In the genomic region with DNA sequence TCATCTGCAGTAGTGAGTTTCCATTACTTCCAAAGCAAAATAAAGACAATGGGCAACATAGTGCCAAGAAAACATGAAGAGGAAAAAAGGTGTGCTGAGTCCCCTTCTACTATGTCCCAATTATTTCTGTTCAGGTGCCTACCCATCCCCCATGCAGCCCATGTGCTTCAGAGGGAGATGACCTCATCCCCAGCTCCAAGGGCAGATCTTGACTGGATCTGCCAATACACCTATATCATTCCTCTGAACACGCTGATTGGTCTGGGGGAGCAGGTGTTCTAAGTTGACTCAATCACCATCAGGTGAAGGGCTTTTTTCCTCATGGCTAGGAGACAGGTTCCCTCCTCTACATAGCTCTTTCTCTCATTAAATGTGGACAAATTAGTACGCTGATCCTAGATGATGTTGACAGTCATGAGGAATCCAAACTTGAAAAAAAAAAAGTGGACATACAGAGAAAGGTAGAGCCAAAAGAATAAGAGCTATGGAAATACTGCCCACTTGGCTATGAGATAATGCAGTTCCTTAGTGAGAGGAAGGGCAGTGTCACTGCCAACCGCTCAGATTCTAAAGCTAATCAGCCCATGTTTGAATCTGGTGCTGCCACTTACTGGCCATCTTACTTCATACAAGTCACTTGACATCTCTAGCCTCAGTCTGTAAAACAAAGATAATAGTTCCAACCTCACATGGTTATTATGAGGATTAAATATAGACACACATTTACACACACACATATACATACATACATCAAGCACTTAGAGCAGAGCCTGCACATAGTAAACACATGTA, we compare ENCODE assay signal across 8 cellular contexts. TPM values are rescaled to one million over a fixed set of nuclear protein-coding genes. Genes with fewer than 3 reads are reported as not detected.
DNase-seq lines count a peak whose midpoint lies in the region; ATAC-seq and TF ChIP-seq lines count a peak whose summit lies in the region.

No MANE protein-coding gene starts in this region.

- no peaks in the 10 kb centered on the region for H3K9me3 ChIP-seq in heart left ventricle
- no peaks in the 10 kb centered on the region for H3K9me3 ChIP-seq in naive thymus-derived CD4-positive, alpha-beta T cell (ENCODE audit: control insufficient read depth in 2 of 3, low read length in 3 of 3)

- POLR2A ChIA-PET in naive thymus-derived CD4-positive, alpha-beta T cell (lab: Charles Lee), result no interaction called here

- peaks cover 0 to 9% (median 0%) of the 10 kb centered on the region in 12 donors for H3K4me1 ChIP-seq in heart left ventricle
- no peaks in the 10 kb centered on the region for H3K4me1 ChIP-seq in naive thymus-derived CD4-positive, alpha-beta T cell (ENCODE audit: control insufficient read depth in 2 of 2, insufficient read depth in 2 of 2, low read length in 2 of 2)

- H3K27ac ChIP-seq in heart left ventricle, result no peak overlapping the region
- no peak overlapping the region for H3K27ac ChIP-seq in naive thymus-derived CD4-positive, alpha-beta T cell (ENCODE audit: low read depth, low read length)

- TF ChIP-seq CTCF in heart left ventricle (IDR thresholded peaks at IDR 0.05) (peak; percentile 6 to 50 (median 20)), type B pancreatic cell (conservative IDR thresholded peaks at IDR 0.05) (peak; percentile 56)

- H3K9me3 Mint-ChIP-seq in type B pancreatic cell, result no peaks in the 10 kb centered on the region
- no peaks in the 10 kb centered on the region for H3K9me3 Mint-ChIP-seq in naive thymus-derived CD4-positive, alpha-beta T cell

- peak; percentile 49 for DNase-seq in SIG-M5 treated with dmso at 0.1 percent for 504 hours (lab: John Stamatoyannopoulos, UW; ENCODE audit: unreplicated experiment)
- no peak for DNase-seq in SIG-M5 (lab: John Stamatoyannopoulos, UW)
- peak; percentile 39 for DNase-seq in SW480 (ENCODE audit: low spot score)
- DNase-seq in heart left ventricle, result no peak
- DNase-seq in type B pancreatic cell (ENCODE audit: extremely low spot score, unreplicated experiment), result no peak
- no peak for DNase-seq in naive thymus-derived CD4-positive, alpha-beta T cell
- no peak for DNase-seq in activated CD4-positive, alpha-beta T cell treated with anti-CD3 and anti-CD28 coated beads, Interleukin-2, amount 50 U/mL, for 48 hours

- no peak overlapping the region for H3K4me3 ChIP-seq in heart left ventricle
- H3K4me3 ChIP-seq in naive thymus-derived CD4-positive, alpha-beta T cell (ENCODE audit: low read length), result no peak overlapping the region

- no peak overlapping the region for H3K27ac Mint-ChIP-seq in type B pancreatic cell
- no peak overlapping the region for H3K27ac Mint-ChIP-seq in naive thymus-derived CD4-positive, alpha-beta T cell

- intact Hi-C loops in heart left ventricle (cut with DNase I), result loop anchor here in 3 of 10 donors (5.0 to 10.0 kb wide), 3 partner anchors 127 to 1607 kb away; no protein-coding TSS in a partner anchor
- intact Hi-C loops in naive thymus-derived CD4-positive, alpha-beta T cell (cut with micrococcal nuclease), result no loop called here

- CTCF ChIA-PET in naive thymus-derived CD4-positive, alpha-beta T cell (lab: Charles Lee), result interaction anchor here (0.7 kb wide), 1 partner anchor 9 kb away, joined by 3 read pairs; no protein-coding TSS in a partner anchor

- no peaks in the 10 kb centered on the region for H3K27me3 ChIP-seq in heart left ventricle
- no peaks in the 10 kb centered on the region for H3K27me3 ChIP-seq in naive thymus-derived CD4-positive, alpha-beta T cell (ENCODE audit: control insufficient read depth in 2 of 2, insufficient read depth in 2 of 2, low read length in 2 of 2)

- H3K36me3 ChIP-seq in heart left ventricle, result peaks cover 0 to 28% (median 0%) of the 10 kb centered on the region in 9 donors
- no peaks in the 10 kb centered on the region for H3K36me3 ChIP-seq in naive thymus-derived CD4-positive, alpha-beta T cell (ENCODE audit: control insufficient read depth in 2 of 3, insufficient read depth in 3 of 3, low read length in 3 of 3)

- H3K4me1 Mint-ChIP-seq in type B pancreatic cell (ENCODE audit: unreplicated experiment), result peaks cover 4% of the 10 kb centered on the region
- no peaks in the 10 kb centered on the region for H3K4me1 Mint-ChIP-seq in naive thymus-derived CD4-positive, alpha-beta T cell

- no peaks in the 10 kb centered on the region for H3K27me3 Mint-ChIP-seq in type B pancreatic cell
- H3K27me3 Mint-ChIP-seq in naive thymus-derived CD4-positive, alpha-beta T cell, result no peaks in the 10 kb centered on the region

- no peak overlapping the region for H3K4me3 Mint-ChIP-seq in type B pancreatic cell
- H3K4me3 Mint-ChIP-seq in naive thymus-derived CD4-positive, alpha-beta T cell, result no peak overlapping the region

- WGBS in heart left ventricle, 4 donors, result 73 to 80% (median 74%) methylated on average over 3 of the region's 3 CpGs

- TF ChIP-seq POLR2A in heart left ventricle (IDR thresholded peaks at IDR 0.05), result no peak

- peak in 3 of 4 donors; percentile 76 to 82 (median 81) for ATAC-seq in heart left ventricle
- no peak for ATAC-seq in naive thymus-derived CD4-positive, alpha-beta T cell
- ATAC-seq in HG02973 (IDR thresholded peaks at IDR 0.05; ENCODE audit: unreplicated experiment), result no peak

- peaks cover 12% of the 10 kb centered on the region for H3K36me3 Mint-ChIP-seq in type B pancreatic cell
- H3K36me3 Mint-ChIP-seq in naive thymus-derived CD4-positive, alpha-beta T cell, result no peaks in the 10 kb centered on the region

RNA-seq across cellular contexts. Expression of a gene that starts 23.1 kb away (rescaled TPM):
- total RNA-seq in heart left ventricle (10 to 100 TPM in 5 of 9 donors, 1 to 10 TPM in 4; 6.5 to 26.7 (median 10.6) TPM), type B pancreatic cell (ENCODE audit: low replicate concordance) (15.5 and 19.6 TPM in 2 replicates)
- 1 to 10 TPM; 1.2 to 1.7 TPM for polyA plus RNA-seq in heart left ventricle
- total RNA-seq in naive thymus-derived CD4-positive, alpha-beta T cell, result 1 to 10 TPM in 2 of 5 experiments, under 1 TPM in 1, not detected in 2; 0.29 to 4.1 (median 2.4) TPM
- polyA plus RNA-seq in naive thymus-derived CD4-positive, alpha-beta T cell, result 1 to 10 TPM in 1 of 2 donors, under 1 TPM in 1; 0.64 to 1.3 TPM

Comparison
In these comparisons a context has a peak if more than half of its experiments do, and no peak if none do; other contexts are left out.
1. DNase-seq: peak in SIG-M5 treated with dmso at 0.1 percent for 504 hours (single experiment) and SW480 (single experiment); none in SIG-M5 (single experiment), heart left ventricle (0 of 5), type B pancreatic cell (single experiment), naive thymus-derived CD4-positive, alpha-beta T cell (0 of 9) and activated CD4-positive, alpha-beta T cell treated with anti-CD3 and anti-CD28 coated beads, Interleukin-2, amount 50 U/mL, for 48 hours (0 of 2).
2. ATAC-seq: peak in heart left ventricle (3 of 4); none in naive thymus-derived CD4-positive, alpha-beta T cell (single experiment) and HG02973 (single experiment).